Comparison of ENCODE assay signal across 1 cellular context in genomic region chr10:60778978-60779668, GRCh38.
TF ChIP-seq lines count a peak whose summit lies in the region.

No MANE protein-coding gene starts in this region.

TF ChIP-seq in HepG2, 621 proteins besides CTCF, POLR2A, EP300 and RAD21 (continued from another document):
- TF ChIP-seq ZNF280B (CRISPR knock-in tag; IDR thresholded peaks at IDR 0.05; ENCODE audit: borderline replicate concordance) = no peak
- TF ChIP-seq ZNF558 (CRISPR knock-in tag; IDR thresholded peaks at IDR 0.05; ENCODE audit: borderline replicate concordance) = no peak
- no peak for TF ChIP-seq ARNTL (CRISPR knock-in tag; IDR thresholded peaks at IDR 0.05)
- peak; percentile 70 for TF ChIP-seq ZNF652 (CRISPR knock-in tag; IDR thresholded peaks at IDR 0.05; ENCODE audit: borderline replicate concordance, low read depth)
- TF ChIP-seq ZNF577 (CRISPR knock-in tag; IDR thresholded peaks at IDR 0.05; ENCODE audit: borderline replicate concordance, low read depth) = no peak
- TF ChIP-seq, protein P1, sequence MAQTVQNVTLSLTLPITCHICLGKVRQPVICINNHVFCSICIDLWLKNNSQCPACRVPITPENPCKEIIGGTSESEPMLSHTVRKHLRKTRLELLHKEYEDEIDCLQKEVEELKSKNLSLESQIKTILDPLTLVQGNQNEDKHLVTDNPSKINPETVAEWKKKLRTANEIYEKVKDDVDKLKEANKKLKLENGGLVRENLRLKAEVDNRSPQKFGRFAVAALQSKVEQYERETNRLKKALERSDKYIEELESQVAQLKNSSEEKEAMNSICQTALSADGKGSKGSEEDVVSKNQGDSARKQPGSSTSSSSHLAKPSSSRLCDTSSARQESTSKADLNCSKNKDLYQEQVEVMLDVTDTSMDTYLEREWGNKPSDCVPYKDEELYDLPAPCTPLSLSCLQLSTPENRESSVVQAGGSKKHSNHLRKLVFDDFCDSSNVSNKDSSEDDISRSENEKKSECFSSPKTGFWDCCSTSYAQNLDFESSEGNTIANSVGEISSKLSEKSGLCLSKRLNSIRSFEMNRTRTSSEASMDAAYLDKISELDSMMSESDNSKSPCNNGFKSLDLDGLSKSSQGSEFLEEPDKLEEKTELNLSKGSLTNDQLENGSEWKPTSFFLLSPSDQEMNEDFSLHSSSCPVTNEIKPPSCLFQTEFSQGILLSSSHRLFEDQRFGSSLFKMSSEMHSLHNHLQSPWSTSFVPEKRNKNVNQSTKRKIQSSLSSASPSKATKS (CRISPR knock-in tag; IDR thresholded peaks at IDR 0.05) = no peak
